Comparison of ENCODE assay signal across 1 cellular context in the genomic region with DNA sequence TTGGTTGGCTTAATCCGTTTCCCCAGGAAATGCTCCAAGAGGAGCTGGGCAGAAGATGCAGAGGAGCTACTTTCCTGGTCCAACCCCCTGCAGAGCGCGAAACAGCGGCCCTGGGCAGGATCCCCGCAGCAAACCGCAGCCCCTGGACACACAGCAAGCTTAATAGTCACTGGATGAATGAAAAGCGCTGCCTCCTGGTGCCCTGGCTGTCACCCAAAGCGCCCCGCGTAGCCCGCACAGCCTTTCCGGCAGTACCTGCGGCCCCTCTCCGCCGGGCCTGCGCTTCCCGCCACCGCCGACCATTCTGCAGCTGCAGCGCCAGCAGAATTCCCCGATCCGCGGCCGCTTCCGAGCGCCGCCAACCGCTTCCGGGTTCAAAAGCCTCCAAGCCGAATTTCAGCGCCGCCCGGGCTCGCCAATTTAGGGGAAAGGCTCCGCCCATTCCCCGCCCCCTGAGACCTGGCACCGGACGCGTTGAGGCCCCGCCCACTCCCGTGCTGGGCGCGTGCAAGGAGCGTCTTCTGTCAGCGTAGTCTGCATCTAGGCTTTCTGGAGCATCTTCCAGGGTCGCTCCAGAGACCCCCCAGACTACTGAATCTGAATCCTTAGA.
TF ChIP-seq lines count a peak whose summit lies in the region.

A gene (minus strand): TSS at position 370 of the 610 bp plus-strand sequence. CDS start 67 bp downstream, at position 303.

TF ChIP-seq in GM12878, 131 proteins besides CTCF, POLR2A, EP300 and RAD21 (continued from another document and continues in another):
- TF ChIP-seq, protein P1, sequence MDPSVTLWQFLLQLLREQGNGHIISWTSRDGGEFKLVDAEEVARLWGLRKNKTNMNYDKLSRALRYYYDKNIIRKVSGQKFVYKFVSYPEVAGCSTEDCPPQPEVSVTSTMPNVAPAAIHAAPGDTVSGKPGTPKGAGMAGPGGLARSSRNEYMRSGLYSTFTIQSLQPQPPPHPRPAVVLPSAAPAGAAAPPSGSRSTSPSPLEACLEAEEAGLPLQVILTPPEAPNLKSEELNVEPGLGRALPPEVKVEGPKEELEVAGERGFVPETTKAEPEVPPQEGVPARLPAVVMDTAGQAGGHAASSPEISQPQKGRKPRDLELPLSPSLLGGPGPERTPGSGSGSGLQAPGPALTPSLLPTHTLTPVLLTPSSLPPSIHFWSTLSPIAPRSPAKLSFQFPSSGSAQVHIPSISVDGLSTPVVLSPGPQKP (IDR thresholded peaks at IDR 0.05; ENCODE audit: low read depth, low read length), result peak; percentile 49; the same call in 1 of the 2 replicates
- TF ChIP-seq FOXM1 (IDR thresholded peaks at IDR 0.05; ENCODE audit: low read depth, low read length) (no peak), GATAD2B (conservative IDR thresholded peaks at IDR 0.05; ENCODE audit: low read depth) (no peak; the same call in 1 of the 2 replicates), IKZF2 (IDR thresholded peaks at IDR 0.05) (peak; percentile 46 to 76; a peak in 3 of 4 replicates), ASH2L (IDR thresholded peaks at IDR 0.05; ENCODE audit: borderline replicate concordance, low read depth) (no peak), EED (IDR thresholded peaks at IDR 0.05; ENCODE audit: low read depth) (peak; percentile 86), ESRRA (IDR thresholded peaks at IDR 0.05; ENCODE audit: low read length) (no peak), CHD1 (IDR thresholded peaks at IDR 0.05; ENCODE audit: low read depth, low read length) (no peak), EZH2 (IDR thresholded peaks at IDR 0.05; ENCODE audit: borderline replicate concordance, control insufficient read depth, low read depth, low read length) (no peak), NR2F1 (conservative IDR thresholded peaks at IDR 0.05) (0 out of 2 replicates have a peak, but pooled peaks have one; percentile 12), SRF (IDR thresholded peaks at IDR 0.05; ENCODE audit: low read depth in 2 of 2, low read length in 2 of 2) (peak; percentile 55 to 94), PAX5 (IDR thresholded peaks at IDR 0.05; ENCODE audit: borderline replicate concordance, low read depth, low read length) (0 out of 2 replicates have a peak, but pooled peaks have one; percentile 21), HCFC1 (IDR thresholded peaks at IDR 0.05; ENCODE audit: low read length) (peak; percentile 6; the same call in 1 of the 2 replicates), GABPA (IDR thresholded peaks at IDR 0.05; ENCODE audit: low read depth) (peak; percentile 86), MTA3 (IDR thresholded peaks at IDR 0.05; ENCODE audit: borderline replicate concordance, low read length) (no peak), TAF1 (IDR thresholded peaks at IDR 0.05; ENCODE audit: borderline replicate concordance, low read depth, low read length) (peak; percentile 36; the same call in 1 of the 2 replicates), YY1 (IDR thresholded peaks at IDR 0.05; ENCODE audit: low read depth, low read length) (0 out of 2 replicates have a peak, but pooled peaks have one; percentile 62), NR2C1 (IDR thresholded peaks at IDR 0.05) (peak; percentile 93), RFX5 (IDR thresholded peaks at IDR 0.05; ENCODE audit: low read depth, low read length) (no peak), RB1 (IDR thresholded peaks at IDR 0.05; ENCODE audit: borderline replicate concordance) (peak; percentile 73; the same call in 1 of the 2 replicates), TCF12 (IDR thresholded peaks at IDR 0.05; ENCODE audit: low read depth, low read length) (peak; percentile 61; the same call in 1 of the 2 replicates), STAT3 (IDR thresholded peaks at IDR 0.05; ENCODE audit: low read depth, low read length) (no peak)
- TF ChIP-seq, protein P2, sequence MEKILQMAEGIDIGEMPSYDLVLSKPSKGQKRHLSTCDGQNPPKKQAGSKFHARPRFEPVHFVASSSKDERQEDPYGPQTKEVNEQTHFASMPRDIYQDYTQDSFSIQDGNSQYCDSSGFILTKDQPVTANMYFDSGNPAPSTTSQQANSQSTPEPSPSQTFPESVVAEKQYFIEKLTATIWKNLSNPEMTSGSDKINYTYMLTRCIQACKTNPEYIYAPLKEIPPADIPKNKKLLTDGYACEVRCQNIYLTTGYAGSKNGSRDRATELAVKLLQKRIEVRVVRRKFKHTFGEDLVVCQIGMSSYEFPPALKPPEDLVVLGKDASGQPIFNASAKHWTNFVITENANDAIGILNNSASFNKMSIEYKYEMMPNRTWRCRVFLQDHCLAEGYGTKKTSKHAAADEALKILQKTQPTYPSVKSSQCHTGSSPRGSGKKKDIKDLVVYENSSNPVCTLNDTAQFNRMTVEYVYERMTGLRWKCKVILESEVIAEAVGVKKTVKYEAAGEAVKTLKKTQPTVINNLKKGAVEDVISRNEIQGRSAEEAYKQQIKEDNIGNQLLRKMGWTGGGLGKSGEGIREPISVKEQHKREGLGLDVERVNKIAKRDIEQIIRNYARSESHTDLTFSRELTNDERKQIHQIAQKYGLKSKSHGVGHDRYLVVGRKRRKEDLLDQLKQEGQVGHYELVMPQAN (conservative IDR thresholded peaks at IDR 0.05), result peak; percentile 43; the same call in 1 of the 2 replicates
- TF ChIP-seq, protein P3, sequence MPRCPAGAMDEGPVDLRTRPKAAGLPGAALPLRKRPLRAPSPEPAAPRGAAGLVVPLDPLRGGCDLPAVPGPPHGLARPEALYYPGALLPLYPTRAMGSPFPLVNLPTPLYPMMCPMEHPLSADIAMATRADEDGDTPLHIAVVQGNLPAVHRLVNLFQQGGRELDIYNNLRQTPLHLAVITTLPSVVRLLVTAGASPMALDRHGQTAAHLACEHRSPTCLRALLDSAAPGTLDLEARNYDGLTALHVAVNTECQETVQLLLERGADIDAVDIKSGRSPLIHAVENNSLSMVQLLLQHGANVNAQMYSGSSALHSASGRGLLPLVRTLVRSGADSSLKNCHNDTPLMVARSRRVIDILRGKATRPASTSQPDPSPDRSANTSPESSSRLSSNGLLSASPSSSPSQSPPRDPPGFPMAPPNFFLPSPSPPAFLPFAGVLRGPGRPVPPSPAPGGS (IDR thresholded peaks at IDR 0.05; ENCODE audit: borderline replicate concordance, insufficient read depth, low read depth, low read length, poor library complexity, severe bottlenecking), result peak; percentile 22
- TF ChIP-seq, protein P4, sequence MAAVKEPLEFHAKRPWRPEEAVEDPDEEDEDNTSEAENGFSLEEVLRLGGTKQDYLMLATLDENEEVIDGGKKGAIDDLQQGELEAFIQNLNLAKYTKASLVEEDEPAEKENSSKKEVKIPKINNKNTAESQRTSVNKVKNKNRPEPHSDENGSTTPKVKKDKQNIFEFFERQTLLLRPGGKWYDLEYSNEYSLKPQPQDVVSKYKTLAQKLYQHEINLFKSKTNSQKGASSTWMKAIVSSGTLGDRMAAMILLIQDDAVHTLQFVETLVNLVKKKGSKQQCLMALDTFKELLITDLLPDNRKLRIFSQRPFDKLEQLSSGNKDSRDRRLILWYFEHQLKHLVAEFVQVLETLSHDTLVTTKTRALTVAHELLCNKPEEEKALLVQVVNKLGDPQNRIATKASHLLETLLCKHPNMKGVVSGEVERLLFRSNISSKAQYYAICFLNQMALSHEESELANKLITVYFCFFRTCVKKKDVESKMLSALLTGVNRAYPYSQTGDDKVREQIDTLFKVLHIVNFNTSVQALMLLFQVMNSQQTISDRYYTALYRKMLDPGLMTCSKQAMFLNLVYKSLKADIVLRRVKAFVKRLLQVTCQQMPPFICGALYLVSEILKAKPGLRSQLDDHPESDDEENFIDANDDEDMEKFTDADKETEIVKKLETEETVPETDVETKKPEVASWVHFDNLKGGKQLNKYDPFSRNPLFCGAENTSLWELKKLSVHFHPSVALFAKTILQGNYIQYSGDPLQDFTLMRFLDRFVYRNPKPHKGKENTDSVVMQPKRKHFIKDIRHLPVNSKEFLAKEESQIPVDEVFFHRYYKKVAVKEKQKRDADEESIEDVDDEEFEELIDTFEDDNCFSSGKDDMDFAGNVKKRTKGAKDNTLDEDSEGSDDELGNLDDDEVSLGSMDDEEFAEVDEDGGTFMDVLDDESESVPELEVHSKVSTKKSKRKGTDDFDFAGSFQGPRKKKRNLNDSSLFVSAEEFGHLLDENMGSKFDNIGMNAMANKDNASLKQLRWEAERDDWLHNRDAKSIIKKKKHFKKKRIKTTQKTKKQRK (IDR thresholded peaks at IDR 0.05; ENCODE audit: low read depth, low read length), result no peak
- TF ChIP-seq, protein P5, sequence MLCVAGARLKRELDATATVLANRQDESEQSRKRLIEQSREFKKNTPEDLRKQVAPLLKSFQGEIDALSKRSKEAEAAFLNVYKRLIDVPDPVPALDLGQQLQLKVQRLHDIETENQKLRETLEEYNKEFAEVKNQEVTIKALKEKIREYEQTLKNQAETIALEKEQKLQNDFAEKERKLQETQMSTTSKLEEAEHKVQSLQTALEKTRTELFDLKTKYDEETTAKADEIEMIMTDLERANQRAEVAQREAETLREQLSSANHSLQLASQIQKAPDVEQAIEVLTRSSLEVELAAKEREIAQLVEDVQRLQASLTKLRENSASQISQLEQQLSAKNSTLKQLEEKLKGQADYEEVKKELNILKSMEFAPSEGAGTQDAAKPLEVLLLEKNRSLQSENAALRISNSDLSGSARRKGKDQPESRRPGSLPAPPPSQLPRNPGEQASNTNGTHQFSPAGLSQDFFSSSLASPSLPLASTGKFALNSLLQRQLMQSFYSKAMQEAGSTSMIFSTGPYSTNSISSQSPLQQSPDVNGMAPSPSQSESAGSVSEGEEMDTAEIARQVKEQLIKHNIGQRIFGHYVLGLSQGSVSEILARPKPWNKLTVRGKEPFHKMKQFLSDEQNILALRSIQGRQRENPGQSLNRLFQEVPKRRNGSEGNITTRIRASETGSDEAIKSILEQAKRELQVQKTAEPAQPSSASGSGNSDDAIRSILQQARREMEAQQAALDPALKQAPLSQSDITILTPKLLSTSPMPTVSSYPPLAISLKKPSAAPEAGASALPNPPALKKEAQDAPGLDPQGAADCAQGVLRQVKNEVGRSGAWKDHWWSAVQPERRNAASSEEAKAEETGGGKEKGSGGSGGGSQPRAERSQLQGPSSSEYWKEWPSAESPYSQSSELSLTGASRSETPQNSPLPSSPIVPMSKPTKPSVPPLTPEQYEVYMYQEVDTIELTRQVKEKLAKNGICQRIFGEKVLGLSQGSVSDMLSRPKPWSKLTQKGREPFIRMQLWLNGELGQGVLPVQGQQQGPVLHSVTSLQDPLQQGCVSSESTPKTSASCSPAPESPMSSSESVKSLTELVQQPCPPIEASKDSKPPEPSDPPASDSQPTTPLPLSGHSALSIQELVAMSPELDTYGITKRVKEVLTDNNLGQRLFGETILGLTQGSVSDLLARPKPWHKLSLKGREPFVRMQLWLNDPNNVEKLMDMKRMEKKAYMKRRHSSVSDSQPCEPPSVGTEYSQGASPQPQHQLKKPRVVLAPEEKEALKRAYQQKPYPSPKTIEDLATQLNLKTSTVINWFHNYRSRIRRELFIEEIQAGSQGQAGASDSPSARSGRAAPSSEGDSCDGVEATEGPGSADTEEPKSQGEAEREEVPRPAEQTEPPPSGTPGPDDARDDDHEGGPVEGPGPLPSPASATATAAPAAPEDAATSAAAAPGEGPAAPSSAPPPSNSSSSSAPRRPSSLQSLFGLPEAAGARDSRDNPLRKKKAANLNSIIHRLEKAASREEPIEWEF (IDR thresholded peaks at IDR 0.05; ENCODE audit: insufficient replicate concordance, low read depth, low read length), result no peak
- TF ChIP-seq, protein P6, sequence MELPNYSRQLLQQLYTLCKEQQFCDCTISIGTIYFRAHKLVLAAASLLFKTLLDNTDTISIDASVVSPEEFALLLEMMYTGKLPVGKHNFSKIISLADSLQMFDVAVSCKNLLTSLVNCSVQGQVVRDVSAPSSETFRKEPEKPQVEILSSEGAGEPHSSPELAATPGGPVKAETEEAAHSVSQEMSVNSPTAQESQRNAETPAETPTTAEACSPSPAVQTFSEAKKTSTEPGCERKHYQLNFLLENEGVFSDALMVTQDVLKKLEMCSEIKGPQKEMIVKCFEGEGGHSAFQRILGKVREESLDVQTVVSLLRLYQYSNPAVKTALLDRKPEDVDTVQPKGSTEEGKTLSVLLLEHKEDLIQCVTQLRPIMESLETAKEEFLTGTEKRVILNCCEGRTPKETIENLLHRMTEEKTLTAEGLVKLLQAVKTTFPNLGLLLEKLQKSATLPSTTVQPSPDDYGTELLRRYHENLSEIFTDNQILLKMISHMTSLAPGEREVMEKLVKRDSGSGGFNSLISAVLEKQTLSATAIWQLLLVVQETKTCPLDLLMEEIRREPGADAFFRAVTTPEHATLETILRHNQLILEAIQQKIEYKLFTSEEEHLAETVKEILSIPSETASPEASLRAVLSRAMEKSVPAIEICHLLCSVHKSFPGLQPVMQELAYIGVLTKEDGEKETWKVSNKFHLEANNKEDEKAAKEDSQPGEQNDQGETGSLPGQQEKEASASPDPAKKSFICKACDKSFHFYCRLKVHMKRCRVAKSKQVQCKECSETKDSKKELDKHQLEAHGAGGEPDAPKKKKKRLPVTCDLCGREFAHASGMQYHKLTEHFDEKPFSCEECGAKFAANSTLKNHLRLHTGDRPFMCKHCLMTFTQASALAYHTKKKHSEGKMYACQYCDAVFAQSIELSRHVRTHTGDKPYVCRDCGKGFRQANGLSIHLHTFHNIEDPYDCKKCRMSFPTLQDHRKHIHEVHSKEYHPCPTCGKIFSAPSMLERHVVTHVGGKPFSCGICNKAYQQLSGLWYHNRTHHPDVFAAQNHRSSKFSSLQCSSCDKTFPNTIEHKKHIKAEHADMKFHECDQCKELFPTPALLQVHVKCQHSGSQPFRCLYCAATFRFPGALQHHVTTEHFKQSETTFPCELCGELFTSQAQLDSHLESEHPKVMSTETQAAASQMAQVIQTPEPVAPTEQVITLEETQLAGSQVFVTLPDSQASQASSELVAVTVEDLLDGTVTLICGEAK (IDR thresholded peaks at IDR 0.05; ENCODE audit: borderline replicate concordance), result peak; percentile 73; the same call in 1 of the 2 replicates
- TF ChIP-seq, protein P7, sequence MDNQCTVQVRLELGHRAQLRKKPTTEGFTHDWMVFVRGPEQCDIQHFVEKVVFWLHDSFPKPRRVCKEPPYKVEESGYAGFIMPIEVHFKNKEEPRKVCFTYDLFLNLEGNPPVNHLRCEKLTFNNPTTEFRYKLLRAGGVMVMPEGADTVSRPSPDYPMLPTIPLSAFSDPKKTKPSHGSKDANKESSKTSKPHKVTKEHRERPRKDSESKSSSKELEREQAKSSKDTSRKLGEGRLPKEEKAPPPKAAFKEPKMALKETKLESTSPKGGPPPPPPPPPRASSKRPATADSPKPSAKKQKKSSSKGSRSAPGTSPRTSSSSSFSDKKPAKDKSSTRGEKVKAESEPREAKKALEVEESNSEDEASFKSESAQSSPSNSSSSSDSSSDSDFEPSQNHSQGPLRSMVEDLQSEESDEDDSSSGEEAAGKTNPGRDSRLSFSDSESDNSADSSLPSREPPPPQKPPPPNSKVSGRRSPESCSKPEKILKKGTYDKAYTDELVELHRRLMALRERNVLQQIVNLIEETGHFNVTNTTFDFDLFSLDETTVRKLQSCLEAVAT (IDR thresholded peaks at IDR 0.05), result no peak
- TF ChIP-seq, protein P8, sequence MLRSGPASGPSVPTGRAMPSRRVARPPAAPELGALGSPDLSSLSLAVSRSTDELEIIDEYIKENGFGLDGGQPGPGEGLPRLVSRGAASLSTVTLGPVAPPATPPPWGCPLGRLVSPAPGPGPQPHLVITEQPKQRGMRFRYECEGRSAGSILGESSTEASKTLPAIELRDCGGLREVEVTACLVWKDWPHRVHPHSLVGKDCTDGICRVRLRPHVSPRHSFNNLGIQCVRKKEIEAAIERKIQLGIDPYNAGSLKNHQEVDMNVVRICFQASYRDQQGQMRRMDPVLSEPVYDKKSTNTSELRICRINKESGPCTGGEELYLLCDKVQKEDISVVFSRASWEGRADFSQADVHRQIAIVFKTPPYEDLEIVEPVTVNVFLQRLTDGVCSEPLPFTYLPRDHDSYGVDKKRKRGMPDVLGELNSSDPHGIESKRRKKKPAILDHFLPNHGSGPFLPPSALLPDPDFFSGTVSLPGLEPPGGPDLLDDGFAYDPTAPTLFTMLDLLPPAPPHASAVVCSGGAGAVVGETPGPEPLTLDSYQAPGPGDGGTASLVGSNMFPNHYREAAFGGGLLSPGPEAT (IDR thresholded peaks at IDR 0.05; ENCODE audit: low read depth), result peak; percentile 61
